ENCODE assay signal across 13 cellular contexts in the genomic region with DNA sequence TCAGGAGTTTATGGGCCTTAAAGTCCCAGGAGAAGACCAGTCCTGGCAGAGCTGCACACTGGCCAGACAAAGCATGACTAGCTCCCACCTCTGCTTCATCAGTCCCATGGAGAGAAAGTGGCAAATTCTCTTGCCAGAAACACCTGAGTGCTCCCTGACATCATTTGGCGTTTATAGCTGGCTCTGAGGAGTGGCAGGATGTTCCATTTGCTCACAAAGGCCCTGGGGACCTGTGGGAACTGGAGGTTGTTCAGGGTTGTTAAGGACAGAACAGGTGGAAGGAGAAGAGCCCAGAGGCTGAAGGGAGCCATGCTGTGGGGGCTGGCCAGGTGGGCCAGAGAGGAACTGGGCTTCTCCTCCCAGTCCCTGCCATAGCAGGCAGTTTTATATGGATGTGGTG. TPM values are rescaled to one million over a fixed set of nuclear protein-coding genes. Genes with fewer than 3 reads are reported as not detected.
DNase-seq lines count a peak whose midpoint lies in the region; ATAC-seq and TF ChIP-seq lines count a peak whose summit lies in the region.
"Had no signal": no experiment of that assay in that cellular context is flagged by ENCODE, and none has a peak within 500 bp of the region (broad histone marks: within the 10 kb centered on the region; RNA-seq: fewer than 3 reads in every experiment).

No MANE protein-coding gene starts in this region.

- H3K4me2 ChIP-seq in Karpas-422 (ENCODE audit: low read depth, low read length, poor library complexity, severe bottlenecking) = no peak overlapping the region

- H3K79me2 ChIP-seq in Karpas-422 (ENCODE audit: low read length) = no peaks in the 10 kb centered on the region

- no peaks in the 10 kb centered on the region for H3K9me2 ChIP-seq in Karpas-422 (replicated peaks; ENCODE audit: insufficient read depth, low read length)

- TF ChIP-seq CTCF in ascending aorta (IDR thresholded peaks at IDR 0.05) (no peak), uterus (IDR thresholded peaks at IDR 0.05) (no peak)

- peaks cover 3% of the 10 kb centered on the region for H3K27me3 Mint-ChIP-seq in activated naive CD8-positive, alpha-beta T cell treated with anti-CD3 and anti-CD28 coated beads, Interleukin-2, amount 50 U/mL, for 24 hours
- H3K27me3 Mint-ChIP-seq in activated naive CD8-positive, alpha-beta T cell treated with anti-CD3 and anti-CD28 coated beads for 36 hours = no peaks in the 10 kb centered on the region

- TF ChIP-seq POLR2A in uterus (IDR thresholded peaks at IDR 0.05) = no peak

- no peak overlapping the region for H3K9ac ChIP-seq in Karpas-422 (ENCODE audit: low read length)

- H3K27ac Mint-ChIP-seq in activated naive CD8-positive, alpha-beta T cell treated with anti-CD3 and anti-CD28 coated beads, Interleukin-2, amount 50 U/mL, for 24 hours = no peak overlapping the region
- H3K27ac Mint-ChIP-seq in activated naive CD8-positive, alpha-beta T cell treated with anti-CD3 and anti-CD28 coated beads for 36 hours = no peak overlapping the region

- H3K9me3 ChIP-seq in ascending aorta = no peaks in the 10 kb centered on the region
- no peaks in the 10 kb centered on the region for H3K9me3 ChIP-seq in Karpas-422 (ENCODE audit: low read length)
- no peaks in the 10 kb centered on the region for H3K9me3 ChIP-seq in uterus

- peak overlapping the region; percentile 64 to 85 for H3K27ac ChIP-seq in ascending aorta
- no peak overlapping the region for H3K27ac ChIP-seq in Karpas-422 (ENCODE audit: low read length)
- no peak overlapping the region for H3K27ac ChIP-seq in uterus

- H3K4me3 Mint-ChIP-seq in activated naive CD8-positive, alpha-beta T cell treated with anti-CD3 and anti-CD28 coated beads, Interleukin-2, amount 50 U/mL, for 24 hours = no peak overlapping the region
- no peak overlapping the region for H3K4me3 Mint-ChIP-seq in activated naive CD8-positive, alpha-beta T cell treated with anti-CD3 and anti-CD28 coated beads for 36 hours
- H3K4me3 Mint-ChIP-seq: H9, neural crest cell had no signal

- no peaks in the 10 kb centered on the region for H3K9me3 Mint-ChIP-seq in activated naive CD8-positive, alpha-beta T cell treated with anti-CD3 and anti-CD28 coated beads, Interleukin-2, amount 50 U/mL, for 24 hours
- no peaks in the 10 kb centered on the region for H3K9me3 Mint-ChIP-seq in activated naive CD8-positive, alpha-beta T cell treated with anti-CD3 and anti-CD28 coated beads for 36 hours
- H3K9me3 Mint-ChIP-seq: H9, neural crest cell had no signal

- DNase-seq in activated naive CD8-positive, alpha-beta T cell treated with anti-CD3 and anti-CD28 coated beads, Interleukin-2, amount 50 U/mL, for 24 hours = no peak
- DNase-seq in activated naive CD8-positive, alpha-beta T cell treated with anti-CD3 and anti-CD28 coated beads for 36 hours = no peak
- DNase-seq in ascending aorta (ENCODE audit: low spot score in 2 of 2) = no peak
- DNase-seq in islet precursor cell = peak; percentile 54
- no peak for DNase-seq in stimulated activated CD4-positive, alpha-beta T cell treated with anti-CD3 and anti-CD28 coated beads, Interleukin-2, amount 100 ng/mL, for 24 hours
- no peak for DNase-seq in Karpas-422
- no peak for DNase-seq in uterus
- DNase-seq: activated T-cell treated with anti-CD3 and anti-CD28 coated beads, Interleukin-2, amount 50 U/mL, for 48 hours; H9; left colon; stimulated activated CD4-positive, alpha-beta T cell treated with anti-CD3 and anti-CD28 coated beads, Interleukin-12 subunit alpha, Interleukin-12 subunit beta, amount 100 ng/mL, for 4 hours had no signal

- no peaks in the 10 kb centered on the region for H3K36me3 Mint-ChIP-seq in activated naive CD8-positive, alpha-beta T cell treated with anti-CD3 and anti-CD28 coated beads, Interleukin-2, amount 50 U/mL, for 24 hours (ENCODE audit: low read depth)
- H3K36me3 Mint-ChIP-seq in activated naive CD8-positive, alpha-beta T cell treated with anti-CD3 and anti-CD28 coated beads for 36 hours = no peaks in the 10 kb centered on the region

- no peaks in the 10 kb centered on the region for H4K20me1 ChIP-seq in Karpas-422 (ENCODE audit: insufficient read depth, low read depth, low read length)

- H3K27me3 ChIP-seq in ascending aorta (no peaks in the 10 kb centered on the region), Karpas-422 (ENCODE audit: low read length) (no peaks in the 10 kb centered on the region), uterus (no peaks in the 10 kb centered on the region)

- ATAC-seq in activated naive CD8-positive, alpha-beta T cell treated with anti-CD3 and anti-CD28 coated beads, Interleukin-2, amount 50 U/mL, for 24 hours = peak; percentile 30
- ATAC-seq in GM19023 (IDR thresholded peaks at IDR 0.05; ENCODE audit: unreplicated experiment) = no peak
- ATAC-seq: left colon had no signal

- no peaks in the 10 kb centered on the region for H3K36me3 ChIP-seq in ascending aorta
- H3K36me3 ChIP-seq in Karpas-422 (ENCODE audit: insufficient read depth, low read length) = no peaks in the 10 kb centered on the region
- H3K36me3 ChIP-seq in uterus = no peaks in the 10 kb centered on the region

- peaks cover 2% of the 10 kb centered on the region for H3K4me1 Mint-ChIP-seq in activated naive CD8-positive, alpha-beta T cell treated with anti-CD3 and anti-CD28 coated beads, Interleukin-2, amount 50 U/mL, for 24 hours
- H3K4me1 Mint-ChIP-seq in activated naive CD8-positive, alpha-beta T cell treated with anti-CD3 and anti-CD28 coated beads for 36 hours = peaks cover 3% of the 10 kb centered on the region

- no peak overlapping the region for H2AFZ ChIP-seq in Karpas-422 (ENCODE audit: low read length)

- H3K4me3 ChIP-seq in ascending aorta (no peak overlapping the region), Karpas-422 (ENCODE audit: low read length) (no peak overlapping the region), uterus (no peak overlapping the region)

- H3K4me1 ChIP-seq in ascending aorta = peaks cover 27 to 75% of the 10 kb centered on the region in 2 donors
- H3K4me1 ChIP-seq in Karpas-422 (ENCODE audit: low read length) = peaks cover 17% of the 10 kb centered on the region
- no peaks in the 10 kb centered on the region for H3K4me1 ChIP-seq in uterus

- intact Hi-C loops in ascending aorta (cut with DNase I) = loop anchor here (2.0 to 10.0 kb wide), 4 partner anchors 18 to 550 kb away; no protein-coding TSS in a partner anchor
- intact Hi-C loops in uterus (cut with DNase I; ENCODE audit: low total_unique reads) = no loop called here

RNA-seq across cellular contexts. Expression of a gene that starts 56.1 kb away (rescaled TPM):
- 1,000 to 10,000 TPM; 3,900 to 3,940 TPM for total RNA-seq in activated naive CD8-positive, alpha-beta T cell treated with anti-CD3 and anti-CD28 coated beads for 36 hours
- 493 TPM for total RNA-seq in ascending aorta
- 5,590 and 7,287 TPM in 2 replicates for total RNA-seq in Karpas-422 (2014; rRNA removed; shearing (Covaris generic); ENCODE audit: low replicate concordance)
- total RNA-seq in uterus = 1,000 to 10,000 TPM in 3 of 4 donors, 100 to 1,000 TPM in 1; 716 to 2,917 (median 2,308) TPM

Comparison
In these comparisons a context has a peak if more than half of its experiments do, and no peak if none do; other contexts are left out.
1. H3K27ac ChIP-seq: peak in ascending aorta (2 of 2); none in Karpas-422 (single experiment) and uterus (0 of 2).